In genomic region chr16:46623246-46623645, GRCh38 we compare ENCODE assay signal across 8 cellular contexts. TPM values are rescaled to one million over a fixed set of nuclear protein-coding genes. Genes with fewer than 3 reads are reported as not detected.
DNase-seq lines count a peak whose midpoint lies in the region; ATAC-seq, FAIRE-seq and TF ChIP-seq lines count a peak whose summit lies in the region.
"Not testable (repeated sequence)": the region's sequence is repeated elsewhere in the genome, so short reads cannot be mapped to it uniquely, and the experiment has no call there.

No MANE protein-coding gene starts in this region.

- H3K27ac Mint-ChIP-seq in WTC11; dendritic cell treated with granulocyte-macrophage colony-stimulating factor and Interleukin-4, amounts not matched to agents 40 ng/mL and 50 ng/mL, for 4 days; neural crest cell (ENCODE audit: unreplicated experiment): not testable (repeated sequence)

- intact Hi-C loops in dendritic cell treated with granulocyte-macrophage colony-stimulating factor and Interleukin-4, amounts not matched to agents 40 ng/mL and 50 ng/mL, for 4 days (cut with micrococcal nuclease); Right ventricle myocardium superior (cut with DNase I); left lung (cut with DNase I); upper lobe of right lung (cut with DNase I): not testable (repeated sequence)

- CTCF ChIA-PET in WTC11 (lab: Charles Lee) = not testable (repeated sequence)

- H3K36me3 ChIP-seq in left lung, upper lobe of right lung: not testable (repeated sequence)

- H3K4me3 ChIP-seq in left lung, upper lobe of right lung: not testable (repeated sequence)

- POLR2A ChIA-PET in WTC11 (lab: Charles Lee) = not testable (repeated sequence)

- H3K36me3 Mint-ChIP-seq in WTC11; neural crest cell (ENCODE audit: low read depth): not testable (repeated sequence)
- H3K36me3 Mint-ChIP-seq in dendritic cell treated with granulocyte-macrophage colony-stimulating factor and Interleukin-4, amounts not matched to agents 40 ng/mL and 50 ng/mL, for 4 days (ENCODE audit: low read depth) = peaks cover 10% of the 10 kb centered on the region

- H3K27me3 Mint-ChIP-seq in WTC11 (ENCODE audit: low read depth); dendritic cell treated with granulocyte-macrophage colony-stimulating factor and Interleukin-4, amounts not matched to agents 40 ng/mL and 50 ng/mL, for 4 days; neural crest cell (ENCODE audit: low read depth): not testable (repeated sequence)

- H3K9me3 Mint-ChIP-seq in WTC11; dendritic cell treated with granulocyte-macrophage colony-stimulating factor and Interleukin-4, amounts not matched to agents 40 ng/mL and 50 ng/mL, for 4 days; neural crest cell: not testable (repeated sequence)

- H3K9me3 ChIP-seq in left lung, upper lobe of right lung: not testable (repeated sequence)

- H3K4me1 Mint-ChIP-seq in WTC11 (peaks cover 17% of the 10 kb centered on the region), neural crest cell (peaks cover 33% of the 10 kb centered on the region)
- peaks cover 26% of the 10 kb centered on the region for H3K4me1 Mint-ChIP-seq in dendritic cell treated with granulocyte-macrophage colony-stimulating factor and Interleukin-4, amounts not matched to agents 40 ng/mL and 50 ng/mL, for 4 days (ENCODE audit: low read depth)

- not testable (repeated sequence) for H3K27ac ChIP-seq in left lung, upper lobe of right lung

- FAIRE-seq in GM12891 (lab: Jason Lieb, UNC) = peak; percentile 87

- ATAC-seq in HG02798 (IDR thresholded peaks at IDR 0.05; ENCODE audit: poor library complexity, unreplicated experiment) (peak; percentile 24), WTC11 (peak; percentile 86), Right ventricle myocardium superior (ENCODE audit: poor library complexity) (peak; percentile 69), left lung (peak; percentile 67), upper lobe of right lung (peak; percentile 73)

- not testable (repeated sequence) for H3K4me3 Mint-ChIP-seq in WTC11, neural crest cell
- H3K4me3 Mint-ChIP-seq in dendritic cell treated with granulocyte-macrophage colony-stimulating factor and Interleukin-4, amounts not matched to agents 40 ng/mL and 50 ng/mL, for 4 days = peak overlapping the region; percentile 34

- not testable (repeated sequence) for TF ChIP-seq POLR2A in GM12891 (IDR thresholded peaks at IDR 0.05; ENCODE audit: low read depth, low read length)

- TF ChIP-seq CTCF in WTC11 (IDR thresholded peaks at IDR 0.05); left lung (IDR thresholded peaks at IDR 0.05); neural crest cell (conservative IDR thresholded peaks at IDR 0.05); upper lobe of right lung (IDR thresholded peaks at IDR 0.05): not testable (repeated sequence)

- H3K4me1 ChIP-seq in left lung = peaks cover 0 to 19% of the 10 kb centered on the region in 2 donors
- not testable (repeated sequence) for H3K4me1 ChIP-seq in upper lobe of right lung

- DNase-seq in GM12891 (ENCODE audit: insufficient read length, low spot score); Right ventricle myocardium superior; left lung; upper lobe of right lung: not testable (repeated sequence)
- peak; percentile 41 for DNase-seq in WTC11 (ENCODE audit: low spot score)
- DNase-seq in neural crest cell (ENCODE audit: low read depth, low spot score) = peak; percentile 25

- not testable (repeated sequence) for H3K27me3 ChIP-seq in left lung, upper lobe of right lung

RNA-seq across cellular contexts. Expression of gene SHCBP1, which starts 2.1 kb away (rescaled TPM):
- polyA plus RNA-seq in GM12891 (2012; ENCODE audit: low read depth, missing spikeins) = 19.0 TPM
- total RNA-seq in WTC11 (2021) = 15.4 to 20.2 TPM (median 15.7 TPM) in 3 replicates
- 0.70 TPM for total RNA-seq in Right ventricle myocardium superior
- total RNA-seq in left lung = 1 to 10 TPM; 5.6 to 8.6 TPM
- total RNA-seq in neural crest cell = 18.7 and 19.2 TPM in 2 replicates
- 1.0 TPM for total RNA-seq in upper lobe of right lung

Comparison
In these comparisons a context has a peak if more than half of its experiments do, and no peak if none do; other contexts are left out.
1. ATAC-seq: peak in every context shown above with its lines; median percentile 86 in WTC11; 73 in upper lobe of right lung; 69 in Right ventricle myocardium superior; 67 in left lung; 24 in HG02798.